In the genomic region with DNA sequence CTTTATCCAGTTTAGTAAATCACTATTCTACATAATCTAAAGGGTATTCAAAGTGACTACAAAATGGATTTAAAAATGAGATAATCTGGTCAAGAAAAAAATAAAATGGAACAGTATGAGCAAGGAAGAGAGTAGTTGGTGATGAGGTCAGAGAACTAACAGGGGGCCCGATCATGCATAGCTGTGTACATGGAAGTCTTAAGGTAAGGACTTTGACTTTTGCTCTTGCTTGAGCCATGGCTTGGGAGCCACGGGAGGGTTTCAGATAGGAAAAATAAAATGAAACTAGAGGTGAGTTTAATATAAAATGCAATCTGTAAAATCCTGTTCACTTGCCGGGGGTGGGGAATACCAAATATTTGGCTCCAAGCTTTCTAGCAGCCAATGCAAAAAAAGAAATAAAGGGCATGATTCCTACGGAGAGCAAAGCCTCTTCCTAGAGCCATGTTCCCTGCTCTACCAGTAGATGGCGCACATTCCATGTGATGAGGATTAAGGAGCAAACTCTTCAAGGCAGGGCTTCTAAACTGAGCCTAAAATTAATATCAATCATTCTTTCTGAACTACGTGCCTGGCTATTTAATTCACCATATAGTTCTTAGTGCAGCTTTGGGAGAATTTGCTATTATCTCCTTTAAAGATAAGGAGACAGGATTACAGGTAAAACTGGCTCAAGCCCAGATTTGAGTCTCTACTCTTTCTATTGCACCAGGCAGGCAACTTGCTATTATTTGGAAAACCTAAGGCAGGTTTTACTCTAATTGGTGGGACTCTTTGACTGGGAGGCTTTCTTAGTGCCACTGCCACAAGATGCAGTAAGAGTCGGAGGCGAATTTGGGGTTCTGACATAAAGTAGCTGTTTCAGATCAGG, we compare ENCODE assay signal across 8 cellular contexts. TPM values are rescaled to one million over a fixed set of nuclear protein-coding genes. Genes with fewer than 3 reads are reported as not detected.
A peak's percentile ranks its signal among the peaks of the same experiment; 100 is the strongest.
DNase-seq lines count a peak whose midpoint lies in the region; ATAC-seq and TF ChIP-seq lines count a peak whose summit lies in the region.

No MANE protein-coding gene starts in this region.

- H3K36me3 Mint-ChIP-seq in glutamatergic neuron (ENCODE audit: unreplicated experiment) = no peaks in the 10 kb centered on the region

- CTCF ChIA-PET in OCI-LY7 (lab: Charles Lee; ENCODE audit: unreplicated experiment) = no interaction called here

- intact Hi-C loops in OCI-LY7 (cut with micrococcal nuclease; ENCODE audit: unreplicated experiment) = loop anchor here (1.0 to 5.0 kb wide), 3 partner anchors 33 to 665 kb away; no protein-coding TSS in a partner anchor

- no peaks in the 10 kb centered on the region for H4K20me1 ChIP-seq in OCI-LY7 (ENCODE audit: insufficient read depth, low read length)

- no TSS peak for BruUV-seq in OCI-LY7 (replicated peaks; lab: Mats Ljungman, UMichigan)

- no peaks in the 10 kb centered on the region for H3K9me2 ChIP-seq in OCI-LY7 (ENCODE audit: insufficient read depth, low read length)

- H3K4me1 Mint-ChIP-seq in glutamatergic neuron (ENCODE audit: low read depth, unreplicated experiment) = no peaks in the 10 kb centered on the region

- no peak overlapping the region for H3K4me2 ChIP-seq in OCI-LY7 (ENCODE audit: low read length)

- no peak overlapping the region for H3K4me3 Mint-ChIP-seq in glutamatergic neuron (ENCODE audit: unreplicated experiment)

- POLR2A ChIA-PET in OCI-LY7 (lab: Charles Lee) = no interaction called here

- H3K27ac Mint-ChIP-seq in glutamatergic neuron (ENCODE audit: unreplicated experiment) = no peak overlapping the region

- no peaks in the 10 kb centered on the region for H3K79me2 ChIP-seq in OCI-LY7 (ENCODE audit: insufficient read depth, low read depth, low read length)

- DNase-seq in BE2C = peak; percentile 48
- peak; percentile 70 for DNase-seq in HT-29 (ENCODE audit: low spot score)
- DNase-seq in OCI-LY7 (ENCODE audit: low spot score) = peak; percentile 57
- DNase-seq in activated T-helper 9 cell treated with anti-CD3 and anti-CD28 coated beads, Interleukin-2, amount 50 U/mL, for 16 hours (ENCODE audit: low read depth) = peak; percentile 22
- DNase-seq in glutamatergic neuron = peak; percentile 32
- peak; percentile 38 for DNase-seq in retina

- peak; percentile 85 for TF ChIP-seq CTCF in BE2C (IDR thresholded peaks at IDR 0.05; ENCODE audit: low read depth, low read length)
- TF ChIP-seq CTCF in OCI-LY7 (conservative IDR thresholded peaks at IDR 0.05; ENCODE audit: low read length) = peak; percentile 80
- TF ChIP-seq CTCF in glutamatergic neuron (IDR thresholded peaks at IDR 0.05; ENCODE audit: partially characterized antibody, unreplicated experiment) = peak; percentile 75

- H3K9me3 ChIP-seq in BE2C (no peaks in the 10 kb centered on the region), OCI-LY7 (ENCODE audit: low read length) (no peaks in the 10 kb centered on the region)

- H2AFZ ChIP-seq in OCI-LY7 (ENCODE audit: low read length) = no peak overlapping the region

- no peaks in the 10 kb centered on the region for H3K27me3 ChIP-seq in BE2C

- H3K4me3 ChIP-seq in BE2C (ENCODE audit: low read depth, low read length) = no peak overlapping the region
- no peak overlapping the region for H3K4me3 ChIP-seq in OCI-LY7 (ENCODE audit: low read depth, low read length, poor library complexity, severe bottlenecking)

- no peaks in the 10 kb centered on the region for H3K9me3 Mint-ChIP-seq in glutamatergic neuron (ENCODE audit: unreplicated experiment)

- no peak overlapping the region for H3K27ac ChIP-seq in OCI-LY7 (ENCODE audit: low read depth, low read length, poor library complexity, severe bottlenecking)

- H3K36me3 ChIP-seq in BE2C (no peaks in the 10 kb centered on the region), OCI-LY7 (ENCODE audit: insufficient read depth, low read length) (no peaks in the 10 kb centered on the region)

- H3K27me3 Mint-ChIP-seq in glutamatergic neuron (ENCODE audit: unreplicated experiment) = no peaks in the 10 kb centered on the region

- peak; percentile 84 for ATAC-seq in GM18861 (IDR thresholded peaks at IDR 0.05; ENCODE audit: unreplicated experiment)
- ATAC-seq in GM18520 (IDR thresholded peaks at IDR 0.05; ENCODE audit: unreplicated experiment) = no peak

- no peaks in the 10 kb centered on the region for H3K4me1 ChIP-seq in BE2C
- no peaks in the 10 kb centered on the region for H3K4me1 ChIP-seq in OCI-LY7 (ENCODE audit: insufficient read depth, low read length, poor library complexity, severe bottlenecking)

RNA-seq across cellular contexts. Expression of a gene that starts 6.8 kb away (rescaled TPM):
- 4.6 TPM for polyA plus RNA-seq in BE2C (2012; ENCODE audit: insufficient read depth, insufficient read length, low read depth)
- 3.9 and 5.2 TPM in 2 replicates for total RNA-seq in HT-29 (2014; rRNA removed; shearing (Covaris generic))
- total RNA-seq in OCI-LY7 (2014; rRNA removed; shearing (Covaris generic)) = 5.2 and 5.3 TPM in 2 replicates
- total RNA-seq in OCI-LY7 (2022) (4.1 and 4.2 TPM in 2 replicates), glutamatergic neuron (ENCODE audit: unreplicated experiment) (34.7 TPM)

RNA-seq across cellular contexts. Expression of a gene that starts 36.3 kb away (rescaled TPM):
- 1.8 TPM for polyA plus RNA-seq in BE2C (2012; ENCODE audit: insufficient read depth, insufficient read length, low read depth)
- 0.81 and 1.1 TPM in 2 replicates for total RNA-seq in HT-29 (2014; rRNA removed; shearing (Covaris generic))
- 1.2 and 1.3 TPM in 2 replicates for total RNA-seq in OCI-LY7 (2014; rRNA removed; shearing (Covaris generic))
- total RNA-seq in OCI-LY7 (2022) = 1.8 and 2.0 TPM in 2 replicates
- total RNA-seq in glutamatergic neuron (ENCODE audit: unreplicated experiment) = 4.2 TPM
